In genomic region chr10:96671207-96671890, GRCh38 we compare ENCODE assay signal across 19 cellular contexts. TPM values are rescaled to one million over a fixed set of nuclear protein-coding genes. Genes with fewer than 3 reads are reported as not detected.
DNase-seq lines count a peak whose midpoint lies in the region; ATAC-seq and TF ChIP-seq lines count a peak whose summit lies in the region.
"Had no signal": no experiment of that assay in that cellular context is flagged by ENCODE, and none has a peak within 500 bp of the region (broad histone marks: within the 10 kb centered on the region; RNA-seq: fewer than 3 reads in every experiment).

No MANE protein-coding gene starts in this region.

- H3K4me3 ChIP-seq in OCI-LY3 (ENCODE audit: low read length), result no peak overlapping the region
- H3K4me3 ChIP-seq: right atrium auricular region had no signal

- no peak for DNase-seq in activated T-cell treated with anti-CD3 and anti-CD28 coated beads, Interleukin-2, amount 50 U/mL, for 4 hours
- DNase-seq in activated T-cell treated with anti-CD3 and anti-CD28 coated beads for 4 hours (no peak), immature natural killer cell (peak; percentile 76 to 82 (median 81)), sciatic nerve (ENCODE audit: low spot score) (no peak), left ventricle myocardium superior (no peak), COLO829 (ENCODE audit: low spot score) (no peak)
- no peak for DNase-seq in stimulated activated naive B cell treated with anti-CD40 and anti-IgM and Interleukin-4, amounts not matched to agents 10 μg/mL and 1 μg/mL and 100 μg/mL, for 72 hours
- DNase-seq: activated CD4-positive, CD25-positive, alpha-beta regulatory T cell; activated naive CD4-positive, alpha-beta T cell treated with anti-CD3 and anti-CD28 coated beads for 36 hours; brain microvascular endothelial cell; DND-41; foreskin melanocyte; H7; midbrain; NCI-H446 had no signal

- no peak overlapping the region for H3K27ac ChIP-seq in OCI-LY3 (ENCODE audit: low read length)
- H3K27ac ChIP-seq: brain microvascular endothelial cell, right atrium auricular region had no signal

- H3K27me3 ChIP-seq in OCI-LY3 (ENCODE audit: low read depth, low read length), result no peaks in the 10 kb centered on the region
- H3K27me3 ChIP-seq: brain microvascular endothelial cell, right atrium auricular region had no signal

- peaks cover 20% of the 10 kb centered on the region for H3K79me2 ChIP-seq in OCI-LY3 (ENCODE audit: low read length)

- no peaks in the 10 kb centered on the region for H3K9me3 ChIP-seq in OCI-LY3 (ENCODE audit: insufficient read depth, low read length)
- H3K9me3 ChIP-seq: right atrium auricular region had no signal

- peaks cover 3% of the 10 kb centered on the region; the same call in 1 of the 2 replicates for H4K20me1 ChIP-seq in OCI-LY3 (ENCODE audit: insufficient read depth, low read length)

- no peak overlapping the region for H3K9ac ChIP-seq in OCI-LY3 (ENCODE audit: low read length)

- peak overlapping the region; percentile 96 to 99 (median 98) for H3K27ac Mint-ChIP-seq in immature natural killer cell
- H3K27ac Mint-ChIP-seq in stimulated activated naive B cell treated with anti-CD40 and anti-IgM and Interleukin-4, amounts not matched to agents 10 μg/mL and 1 μg/mL and 100 μg/mL, for 72 hours, result peak overlapping the region; percentile 80
- H3K27ac Mint-ChIP-seq: activated naive CD4-positive, alpha-beta T cell treated with anti-CD3 and anti-CD28 coated beads for 36 hours; T-helper 1 cell treated with Interleukin-12 subunit alpha and Interleukin-12 subunit beta and Interleukin-4 antibody, amounts not matched to agents 30 μg/mL and 1 μg/mL, for 36 hours had no signal

- H2AFZ ChIP-seq in OCI-LY3 (ENCODE audit: low read depth, low read length), result no peak overlapping the region

- no peak overlapping the region for H3K4me3 Mint-ChIP-seq in activated T-cell treated with anti-CD3 and anti-CD28 coated beads, Interleukin-2, amount 50 U/mL, for 4 hours
- H3K4me3 Mint-ChIP-seq in immature natural killer cell, result peak overlapping the region; percentile 72 to 88 (median 80)
- peak overlapping the region; percentile 11 to 34 for H3K4me3 Mint-ChIP-seq in stimulated activated naive B cell treated with anti-CD40 and anti-IgM and Interleukin-4, amounts not matched to agents 10 μg/mL and 1 μg/mL and 100 μg/mL, for 72 hours
- H3K4me3 Mint-ChIP-seq: activated naive CD4-positive, alpha-beta T cell treated with anti-CD3 and anti-CD28 coated beads for 36 hours; dendritic cell treated with granulocyte-macrophage colony-stimulating factor and Interleukin-4, amounts not matched to agents 40 ng/mL and 50 ng/mL, for 4 days; T-helper 1 cell treated with Interleukin-12 subunit alpha and Interleukin-12 subunit beta and Interleukin-4 antibody, amounts not matched to agents 30 μg/mL and 1 μg/mL, for 36 hours had no signal

- H3K4me1 Mint-ChIP-seq in activated T-cell treated with anti-CD3 and anti-CD28 coated beads, Interleukin-2, amount 50 U/mL, for 4 hours (ENCODE audit: low read depth), result peaks cover 24% of the 10 kb centered on the region
- H3K4me1 Mint-ChIP-seq in immature natural killer cell, result peaks cover 93 to 100% of the 10 kb centered on the region in 2 donors
- H3K4me1 Mint-ChIP-seq in stimulated activated naive B cell treated with anti-CD40 and anti-IgM and Interleukin-4, amounts not matched to agents 10 μg/mL and 1 μg/mL and 100 μg/mL, for 72 hours, result peaks cover 60 to 91% of the 10 kb centered on the region in 2 donors

- no peaks in the 10 kb centered on the region for H3K36me3 Mint-ChIP-seq in activated T-cell treated with anti-CD3 and anti-CD28 coated beads, Interleukin-2, amount 50 U/mL, for 4 hours (ENCODE audit: insufficient read depth)
- H3K36me3 Mint-ChIP-seq in immature natural killer cell, result peaks cover 4 to 7% (median 6%) of the 10 kb centered on the region in 3 donors
- H3K36me3 Mint-ChIP-seq in stimulated activated naive B cell treated with anti-CD40 and anti-IgM and Interleukin-4, amounts not matched to agents 10 μg/mL and 1 μg/mL and 100 μg/mL, for 72 hours, result peaks cover 24 to 45% of the 10 kb centered on the region in 2 donors

- intact Hi-C loops in sciatic nerve (cut with DNase I) (no loop called here), left ventricle myocardium superior (cut with micrococcal nuclease) (no loop called here)

- peak; percentile 51 to 83 for ATAC-seq in activated T-cell treated with anti-CD3 and anti-CD28 coated beads, Interleukin-2, amount 50 U/mL, for 4 hours
- ATAC-seq in stimulated activated naive B cell treated with anti-CD40 and anti-IgM and Interleukin-4, amounts not matched to agents 10 μg/mL and 1 μg/mL and 100 μg/mL, for 72 hours (replicated peaks), result no peak
- ATAC-seq in sciatic nerve (no peak), left ventricle myocardium superior (no peak)

- no peaks in the 10 kb centered on the region for H3K9me3 Mint-ChIP-seq in activated T-cell treated with anti-CD3 and anti-CD28 coated beads, Interleukin-2, amount 50 U/mL, for 4 hours
- no peaks in the 10 kb centered on the region for H3K9me3 Mint-ChIP-seq in immature natural killer cell
- no peaks in the 10 kb centered on the region for H3K9me3 Mint-ChIP-seq in stimulated activated naive B cell treated with anti-CD40 and anti-IgM and Interleukin-4, amounts not matched to agents 10 μg/mL and 1 μg/mL and 100 μg/mL, for 72 hours
- H3K9me3 Mint-ChIP-seq: activated naive CD4-positive, alpha-beta T cell treated with anti-CD3 and anti-CD28 coated beads for 36 hours; dendritic cell treated with granulocyte-macrophage colony-stimulating factor and Interleukin-4, amounts not matched to agents 40 ng/mL and 50 ng/mL, for 4 days; T-helper 1 cell treated with Interleukin-12 subunit alpha and Interleukin-12 subunit beta and Interleukin-4 antibody, amounts not matched to agents 30 μg/mL and 1 μg/mL, for 36 hours had no signal

- peak overlapping the region; percentile 6; the same call in 1 of the 2 replicates for H3K4me2 ChIP-seq in OCI-LY3 (ENCODE audit: low read length)

- H3K4me1 ChIP-seq in OCI-LY3 (ENCODE audit: low read length), result peaks cover 65% of the 10 kb centered on the region

- peaks cover 10% of the 10 kb centered on the region for H3K36me3 ChIP-seq in OCI-LY3 (replicated peaks; ENCODE audit: low read depth, low read length)
- H3K36me3 ChIP-seq: brain microvascular endothelial cell, right atrium auricular region had no signal

- no peaks in the 10 kb centered on the region for H3K27me3 Mint-ChIP-seq in activated T-cell treated with anti-CD3 and anti-CD28 coated beads, Interleukin-2, amount 50 U/mL, for 4 hours (ENCODE audit: low read depth)
- H3K27me3 Mint-ChIP-seq in immature natural killer cell (ENCODE audit: low read depth in 3 of 3), result peaks cover 19 to 33% (median 25%) of the 10 kb centered on the region in 3 donors
- no peaks in the 10 kb centered on the region for H3K27me3 Mint-ChIP-seq in stimulated activated naive B cell treated with anti-CD40 and anti-IgM and Interleukin-4, amounts not matched to agents 10 μg/mL and 1 μg/mL and 100 μg/mL, for 72 hours
- H3K27me3 Mint-ChIP-seq: dendritic cell treated with granulocyte-macrophage colony-stimulating factor and Interleukin-4, amounts not matched to agents 40 ng/mL and 50 ng/mL, for 4 days had no signal

- TF ChIP-seq CTCF in OCI-LY3 (IDR thresholded peaks at IDR 0.05; ENCODE audit: low read depth, low read length), result no peak

RNA-seq across cellular contexts. Expression of gene PIK3AP1, which starts 49.0 kb away (rescaled TPM):
- total RNA-seq in activated T-cell treated with anti-CD3 and anti-CD28 coated beads, Interleukin-2, amount 50 U/mL, for 4 hours, result 1 to 10 TPM; 3.2 to 6.9 (median 5.7) TPM
- 100 to 1,000 TPM in 1 of 3 donors, 10 to 100 TPM in 2; 87.4 to 186 (median 98.3) TPM for polyA plus RNA-seq in immature natural killer cell
- total RNA-seq in sciatic nerve, result 13.8 TPM
- 7.5 TPM for total RNA-seq in left ventricle myocardium superior

Comparison
In these comparisons a context has a peak if more than half of its experiments do, and no peak if none do; other contexts are left out.
1. ATAC-seq: peak in activated T-cell treated with anti-CD3 and anti-CD28 coated beads, Interleukin-2, amount 50 U/mL, for 4 hours (2 of 2); none in stimulated activated naive B cell treated with anti-CD40 and anti-IgM and Interleukin-4, amounts not matched to agents 10 μg/mL and 1 μg/mL and 100 μg/mL, for 72 hours (0 of 2), sciatic nerve (single experiment) and left ventricle myocardium superior (single experiment).
2. DNase-seq: peak in immature natural killer cell (3 of 3); none in activated T-cell treated with anti-CD3 and anti-CD28 coated beads, Interleukin-2, amount 50 U/mL, for 4 hours (single experiment), activated T-cell treated with anti-CD3 and anti-CD28 coated beads for 4 hours (single experiment), stimulated activated naive B cell treated with anti-CD40 and anti-IgM and Interleukin-4, amounts not matched to agents 10 μg/mL and 1 μg/mL and 100 μg/mL, for 72 hours (single experiment), sciatic nerve (single experiment), left ventricle myocardium superior (single experiment) and COLO829 (single experiment).